8 cellular contexts compared by ENCODE assay signal in genomic region chr7:21412291-21412896, GRCh38. TPM values are rescaled to one million over a fixed set of nuclear protein-coding genes. Genes with fewer than 3 reads are reported as not detected.
DNase-seq lines count a peak whose midpoint lies in the region; ATAC-seq and TF ChIP-seq lines count a peak whose summit lies in the region.
"Had no signal": no experiment of that assay in that cellular context is flagged by ENCODE, and none has a peak within 500 bp of the region (broad histone marks: within the 10 kb centered on the region; RNA-seq: fewer than 3 reads in every experiment).

No MANE protein-coding gene starts in this region.

- H3K27me3 ChIP-seq in HUES48 (ENCODE audit: control insufficient read depth, insufficient read depth, low read length) (no peaks in the 10 kb centered on the region; the same call in 1 of the 2 replicates), transverse colon (no peaks in the 10 kb centered on the region)

- no peaks in the 10 kb centered on the region for H3K9me3 ChIP-seq in HUES48 (ENCODE audit: control insufficient read depth, insufficient read depth, low read length)
- no peaks in the 10 kb centered on the region for H3K9me3 ChIP-seq in transverse colon

- DNase-seq in nephron progenitor cell (no peak), transverse colon (no peak), iPS-NIHi7 (ENCODE audit: extremely low spot score) (no peak)
- DNase-seq: islet precursor cell had no signal

- ATAC-seq in GM18520 (IDR thresholded peaks at IDR 0.05; ENCODE audit: unreplicated experiment) (peak; percentile 78), GM21529 (IDR thresholded peaks at IDR 0.05; ENCODE audit: unreplicated experiment) (peak; percentile 76), GM18873 (IDR thresholded peaks at IDR 0.05; ENCODE audit: low FRiP score, unreplicated experiment) (no peak)

- no peak for TF ChIP-seq POLR2A in transverse colon (IDR thresholded peaks at IDR 0.05)

- peak overlapping the region; percentile 36 for H3K27ac ChIP-seq in HUES48 (ENCODE audit: low read depth, low read length)
- no peak overlapping the region for H3K27ac ChIP-seq in transverse colon

- in situ Hi-C loops in transverse colon (cut with MboI; ENCODE audit: low pct_ligation_motif_present in 1 of 4, low pct_unique_long_range_greater_than_20kb in 1 of 4, low sequenced_read_pairs in 3 of 4) = no loop called here

- no peak overlapping the region for H3K9ac ChIP-seq in HUES48 (ENCODE audit: low read depth, low read length)

- H3K36me3 ChIP-seq in HUES48 (ENCODE audit: control insufficient read depth, insufficient read depth, low read length) (no peaks in the 10 kb centered on the region), transverse colon (no peaks in the 10 kb centered on the region)

- no peaks in the 10 kb centered on the region for H3K36me3 Mint-ChIP-seq in nephron progenitor cell (ENCODE audit: low read depth)

- peaks cover 38% of the 10 kb centered on the region for H3K4me1 Mint-ChIP-seq in nephron progenitor cell

- no peaks in the 10 kb centered on the region for H3K27me3 Mint-ChIP-seq in nephron progenitor cell (ENCODE audit: low read depth, poor library complexity)

- WGBS in transverse colon (ENCODE audit: low coverage in 1 of 2), 2 donors = 66 to 67% methylated on average over 1 of the region's 1 CpG

- H3K4me3 Mint-ChIP-seq in nephron progenitor cell = no peak overlapping the region

- H3K9me3 Mint-ChIP-seq in nephron progenitor cell = no peaks in the 10 kb centered on the region

- H3K4me1 ChIP-seq in HUES48 (ENCODE audit: control insufficient read depth, insufficient read depth, low read length) (peaks cover 12% of the 10 kb centered on the region; the same call in 1 of the 2 replicates), transverse colon (no peaks in the 10 kb centered on the region)

- intact Hi-C loops in transverse colon (cut with DNase I; ENCODE audit: low total_unique reads) = no loop called here

- TF ChIP-seq EP300 in transverse colon (IDR thresholded peaks at IDR 0.05; ENCODE audit: low read depth) = no peak

- H3K27ac Mint-ChIP-seq in nephron progenitor cell = peak overlapping the region; percentile 93

- H3K4me3 ChIP-seq in HUES48 (ENCODE audit: low read depth, low read length) (no peak overlapping the region), transverse colon (no peak overlapping the region)

- TF ChIP-seq CTCF in nephron progenitor cell (IDR thresholded peaks at IDR 0.05) = no peak
- no peak for TF ChIP-seq CTCF in transverse colon (IDR thresholded peaks at IDR 0.05)

RNA-seq across cellular contexts. Expression of gene SP4, which starts 15.5 kb away (rescaled TPM):
- 1 to 10 TPM; 2.6 to 7.3 (median 6.2) TPM for total RNA-seq in transverse colon
